Comparison of ENCODE assay signal across 28 cellular contexts in the genomic region with DNA sequence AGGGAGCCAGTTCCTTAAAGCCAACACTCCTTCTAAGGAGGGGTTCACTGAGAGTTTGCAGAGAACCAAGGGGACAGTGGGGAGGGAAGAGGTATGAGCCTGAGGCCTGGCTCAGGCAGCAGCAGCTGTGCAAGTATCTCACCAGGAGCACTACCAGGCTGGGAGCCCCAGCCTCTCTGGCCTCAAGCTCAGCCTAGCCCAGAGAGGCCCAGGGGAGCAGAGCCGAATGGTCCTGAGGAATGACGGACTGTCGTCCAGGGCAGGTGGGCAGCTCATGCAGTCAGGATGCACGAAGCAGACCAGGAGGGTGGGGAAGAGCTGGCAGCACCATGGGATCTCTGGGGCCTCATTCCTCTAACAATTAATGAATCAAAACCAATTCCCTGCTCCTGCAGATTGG.
"Had no signal": no experiment of that assay in that cellular context is flagged by ENCODE, and none has a peak within 500 bp of the region (broad histone marks: within the 10 kb centered on the region; RNA-seq: fewer than 3 reads in every experiment).

No MANE protein-coding gene starts in this region.

- FAIRE-seq: pancreas, small intestine had no signal

- ATAC-seq: naive thymus-derived CD8-positive, alpha-beta T cell; natural killer cell treated with Interleukin-12 subunit alpha and Interleukin-12 subunit beta and Interleukin-15 and Interleukin-18, amount 100 ng/mL, for 72 hours; pancreas; psoas muscle; right cardiac atrium; right lobe of liver; stimulated activated effector memory CD8-positive, alpha-beta T cell treated with anti-CD3 and anti-CD28 coated beads, Interleukin-12 subunit alpha, Interleukin-12 subunit beta, amount 100 ng/mL, for 72 hours; stimulated activated naive B cell treated with anti-CD40 and anti-IgM and Interleukin-4, amounts not matched to agents 10 μg/mL and 1 μg/mL and 100 μg/mL, for 72 hours; upper lobe of right lung had no signal

- H3K36me3 Mint-ChIP-seq: naive B cell; naive thymus-derived CD8-positive, alpha-beta T cell; natural killer cell treated with Interleukin-12 subunit alpha and Interleukin-12 subunit beta and Interleukin-15 and Interleukin-18, amount 100 ng/mL, for 72 hours; stimulated activated effector memory CD8-positive, alpha-beta T cell treated with anti-CD3 and anti-CD28 coated beads, Interleukin-12 subunit alpha, Interleukin-12 subunit beta, amount 100 ng/mL, for 72 hours; stimulated activated naive B cell treated with anti-CD40 and anti-IgM and Interleukin-4, amounts not matched to agents 10 μg/mL and 1 μg/mL and 100 μg/mL, for 72 hours; type B pancreatic cell had no signal

- H3K4me3 ChIP-seq: pancreas, psoas muscle, right lobe of liver, sigmoid colon, stomach, thoracic aorta, tibial artery, transverse colon, upper lobe of right lung, uterus had no signal

- H3K36me3 ChIP-seq: pancreas, right lobe of liver, sigmoid colon, stomach, thoracic aorta, tibial artery, transverse colon, upper lobe of right lung, uterus had no signal

- H3K27ac Mint-ChIP-seq: naive B cell; naive thymus-derived CD8-positive, alpha-beta T cell; natural killer cell treated with Interleukin-12 subunit alpha and Interleukin-12 subunit beta and Interleukin-15 and Interleukin-18, amount 100 ng/mL, for 72 hours; nephron progenitor cell; progenitor cell of endocrine pancreas; stimulated activated effector memory CD8-positive, alpha-beta T cell treated with anti-CD3 and anti-CD28 coated beads, Interleukin-12 subunit alpha, Interleukin-12 subunit beta, amount 100 ng/mL, for 72 hours; stimulated activated naive B cell treated with anti-CD40 and anti-IgM and Interleukin-4, amounts not matched to agents 10 μg/mL and 1 μg/mL and 100 μg/mL, for 72 hours; stimulated activated naive CD8-positive, alpha-beta T cell treated with anti-CD3 and anti-CD28 coated beads, Interleukin-15, Interleukin-2, amounts not matched to agents 100 ng/mL and 50 ng/mL, for 24 hours; type B pancreatic cell had no signal

- DNase-seq: naive B cell; naive thymus-derived CD8-positive, alpha-beta T cell; nephron progenitor cell; occipital lobe; pancreas; psoas muscle; right cardiac atrium; sigmoid colon; stimulated activated CD4-positive, alpha-beta T cell treated with anti-CD3 and anti-CD28 coated beads, Interleukin-15, amount 100 ng/mL, for 24 hours; stimulated activated CD4-positive, alpha-beta T cell treated with anti-CD3 and anti-CD28 coated beads, Interleukin-2, amount 100 ng/mL, for 24 hours; stimulated activated CD4-positive, alpha-beta T cell treated with anti-CD3 and anti-CD28 coated beads, Interleukin-2, amount 100 ng/mL, for 48 hours; stimulated activated CD4-positive, alpha-beta T cell treated with anti-CD3 and anti-CD28 coated beads, Interleukin-4, amount 100 ng/mL, for 24 hours; stimulated activated naive B cell treated with anti-CD40 and anti-IgM and Interleukin-4, amounts not matched to agents 10 μg/mL and 1 μg/mL and 100 μg/mL, for 72 hours; stimulated activated naive CD4-positive, alpha-beta T cell treated with Interleukin-2 at 50 U/mL for 16 hours; stomach; tibial artery; transverse colon; upper lobe of right lung; uterus had no signal

- H3K27me3 ChIP-seq: pancreas, right lobe of liver, sigmoid colon, tibial artery, transverse colon, upper lobe of right lung, uterus had no signal

- H3K9me3 Mint-ChIP-seq: naive thymus-derived CD8-positive, alpha-beta T cell; natural killer cell treated with Interleukin-12 subunit alpha and Interleukin-12 subunit beta and Interleukin-15 and Interleukin-18, amount 100 ng/mL, for 72 hours; nephron progenitor cell; neural crest cell; stimulated activated effector memory CD8-positive, alpha-beta T cell treated with anti-CD3 and anti-CD28 coated beads, Interleukin-12 subunit alpha, Interleukin-12 subunit beta, amount 100 ng/mL, for 72 hours; stimulated activated naive B cell treated with anti-CD40 and anti-IgM and Interleukin-4, amounts not matched to agents 10 μg/mL and 1 μg/mL and 100 μg/mL, for 72 hours; stimulated activated naive CD8-positive, alpha-beta T cell treated with anti-CD3 and anti-CD28 coated beads, Interleukin-15, Interleukin-2, amounts not matched to agents 100 ng/mL and 50 ng/mL, for 24 hours; type B pancreatic cell had no signal

- H3K4me3 Mint-ChIP-seq: naive B cell; naive thymus-derived CD8-positive, alpha-beta T cell; natural killer cell treated with Interleukin-12 subunit alpha and Interleukin-12 subunit beta and Interleukin-15 and Interleukin-18, amount 100 ng/mL, for 72 hours; nephron progenitor cell; neural crest cell; stimulated activated effector memory CD8-positive, alpha-beta T cell treated with anti-CD3 and anti-CD28 coated beads, Interleukin-12 subunit alpha, Interleukin-12 subunit beta, amount 100 ng/mL, for 72 hours; stimulated activated naive B cell treated with anti-CD40 and anti-IgM and Interleukin-4, amounts not matched to agents 10 μg/mL and 1 μg/mL and 100 μg/mL, for 72 hours; stimulated activated naive CD8-positive, alpha-beta T cell treated with anti-CD3 and anti-CD28 coated beads, Interleukin-15, Interleukin-2, amounts not matched to agents 100 ng/mL and 50 ng/mL, for 24 hours; type B pancreatic cell had no signal

- H3K27me3 Mint-ChIP-seq: stimulated activated naive CD8-positive, alpha-beta T cell treated with anti-CD3 and anti-CD28 coated beads, Interleukin-15, Interleukin-2, amounts not matched to agents 100 ng/mL and 50 ng/mL, for 24 hours had no signal

- H3K27ac ChIP-seq: pancreas, psoas muscle, right lobe of liver, sigmoid colon, stomach, thoracic aorta, tibial artery, transverse colon, upper lobe of right lung, uterus had no signal

- H3K9me3 ChIP-seq: pancreas, psoas muscle, right lobe of liver, sigmoid colon, stomach, thoracic aorta, tibial artery, transverse colon, upper lobe of right lung, uterus had no signal

- H3K4me1 Mint-ChIP-seq: naive B cell; naive thymus-derived CD8-positive, alpha-beta T cell; nephron progenitor cell; neural crest cell; stimulated activated effector memory CD8-positive, alpha-beta T cell treated with anti-CD3 and anti-CD28 coated beads, Interleukin-12 subunit alpha, Interleukin-12 subunit beta, amount 100 ng/mL, for 72 hours; stimulated activated naive B cell treated with anti-CD40 and anti-IgM and Interleukin-4, amounts not matched to agents 10 μg/mL and 1 μg/mL and 100 μg/mL, for 72 hours had no signal

- H3K4me1 ChIP-seq: pancreas, psoas muscle, right lobe of liver, sigmoid colon, stomach, tibial artery, transverse colon, upper lobe of right lung, uterus had no signal
